ENCODE assay signal across 21 cellular contexts in the genomic region with DNA sequence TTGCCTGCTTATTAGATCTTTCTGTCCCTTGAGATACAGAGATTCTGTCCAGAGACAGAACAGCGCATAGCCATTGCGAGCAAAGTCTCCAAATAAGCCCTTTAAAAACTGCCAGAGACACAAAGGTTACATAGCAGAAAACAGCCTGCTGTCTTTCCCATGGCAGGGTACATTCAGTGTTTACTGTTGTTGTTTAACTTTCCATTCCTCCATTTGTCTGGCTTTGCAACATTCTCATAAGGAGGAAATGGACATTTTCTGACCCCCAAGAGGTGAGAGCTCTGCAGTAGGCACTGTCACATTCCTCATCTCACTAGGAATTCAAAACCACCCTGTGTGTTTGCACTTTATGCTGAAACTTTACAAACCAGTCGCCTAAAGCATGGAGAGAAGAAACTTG.
"Had no signal": no experiment of that assay in that cellular context is flagged by ENCODE, and none has a peak within 500 bp of the region (broad histone marks: within the 10 kb centered on the region; RNA-seq: fewer than 3 reads in every experiment).

No MANE protein-coding gene starts in this region.

- H3K27me3 Mint-ChIP-seq: stimulated activated naive CD8-positive, alpha-beta T cell treated with anti-CD3 and anti-CD28 coated beads, Interleukin-15, Interleukin-2, amounts not matched to agents 100 ng/mL and 50 ng/mL, for 24 hours had no signal

- H3K4me1 Mint-ChIP-seq: activated naive CD8-positive, alpha-beta T cell treated with anti-CD3 and anti-CD28 coated beads, Interleukin-2, amount 10 ng/mL, durations not matched to agents 7 days and 5 days had no signal

- H3K9ac ChIP-seq: parathyroid adenoma had no signal

- H2AFZ ChIP-seq: parathyroid adenoma had no signal

- H3K27me3 ChIP-seq: breast epithelium had no signal

- DNase-seq: activated CD4-positive, alpha-beta T cell treated with anti-CD3 and anti-CD28 coated beads for 1 hour; activated CD4-positive, alpha-beta T cell treated with anti-CD3 and anti-CD28 coated beads, Interleukin-2, amount 50 U/mL, for 4 hours; activated naive CD4-positive, alpha-beta T cell; activated naive CD8-positive, alpha-beta T cell treated with anti-CD3 and anti-CD28 coated beads, Interleukin-2, amount 10 ng/mL, durations not matched to agents 7 days and 5 days; activated T-cell treated with anti-CD3 and anti-CD28 coated beads for 4 hours; anterior cingulate cortex; cerebellar nuclear complex; dermis blood vessel endothelial cell; effector memory CD8-positive, alpha-beta T cell; retina; stimulated activated CD4-positive, alpha-beta T cell treated with anti-CD3 and anti-CD28 coated beads, Interleukin-4, amount 100 ng/mL, for 4 hours; stimulated activated CD8-positive, alpha-beta memory T cell treated with anti-CD3 and anti-CD28 coated beads, Interleukin-4, amount 100 ng/mL, for 48 hours; T-helper 1 cell; T1000 had no signal

- H3K4me3 Mint-ChIP-seq: activated naive CD8-positive, alpha-beta T cell treated with anti-CD3 and anti-CD28 coated beads, Interleukin-2, amount 10 ng/mL, durations not matched to agents 7 days and 5 days; effector memory CD8-positive, alpha-beta T cell; stimulated activated naive CD8-positive, alpha-beta T cell treated with anti-CD3 and anti-CD28 coated beads, Interleukin-15, Interleukin-2, amounts not matched to agents 100 ng/mL and 50 ng/mL, for 24 hours had no signal

- H3K36me3 Mint-ChIP-seq: activated naive CD8-positive, alpha-beta T cell treated with anti-CD3 and anti-CD28 coated beads, Interleukin-2, amount 10 ng/mL, durations not matched to agents 7 days and 5 days had no signal

- H3K4me1 ChIP-seq: breast epithelium, parathyroid adenoma had no signal

- ATAC-seq: effector memory CD8-positive, alpha-beta T cell; SK-N-SH treated with all-trans-retinoic acid at 6 μM for 48 hours had no signal

- H3K4me3 ChIP-seq: breast epithelium, thoracic aorta had no signal

- H3K27ac ChIP-seq: breast epithelium, epithelial cell of prostate, parathyroid adenoma had no signal

- H3K79me2 ChIP-seq: parathyroid adenoma had no signal

- H3K27ac Mint-ChIP-seq: activated naive CD8-positive, alpha-beta T cell treated with anti-CD3 and anti-CD28 coated beads, Interleukin-2, amount 10 ng/mL, durations not matched to agents 7 days and 5 days; effector memory CD8-positive, alpha-beta T cell; stimulated activated naive CD8-positive, alpha-beta T cell treated with anti-CD3 and anti-CD28 coated beads, Interleukin-15, Interleukin-2, amounts not matched to agents 100 ng/mL and 50 ng/mL, for 24 hours had no signal

- H3K9me3 ChIP-seq: breast epithelium, thoracic aorta had no signal

- H3K9me3 Mint-ChIP-seq: activated naive CD8-positive, alpha-beta T cell treated with anti-CD3 and anti-CD28 coated beads, Interleukin-2, amount 10 ng/mL, durations not matched to agents 7 days and 5 days had no signal

- FAIRE-seq: kidney had no signal

- H3K36me3 ChIP-seq: breast epithelium had no signal
